1 cellular context compared by ENCODE assay signal in the genomic region with DNA sequence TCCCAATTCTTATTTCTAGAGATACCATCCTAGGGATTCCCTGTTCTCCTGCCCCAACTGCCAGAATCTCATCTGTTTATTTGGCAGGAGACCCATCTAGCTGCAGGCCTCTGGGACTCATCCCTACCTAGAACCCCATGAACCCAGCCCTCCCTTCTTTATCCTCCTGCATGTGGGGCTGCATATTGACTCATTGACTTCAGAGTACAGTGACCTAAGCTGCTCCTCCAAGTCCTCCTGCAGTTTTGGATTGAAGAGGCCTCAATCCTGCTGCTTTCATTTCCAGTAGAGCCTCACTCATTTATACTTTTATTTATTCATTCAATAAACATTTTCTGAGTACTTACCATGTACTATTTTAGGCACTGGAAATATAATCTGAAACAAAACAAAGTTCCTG.
TF ChIP-seq lines count a peak whose summit lies in the region.

No MANE protein-coding gene starts in this region.

TF ChIP-seq in IMR-90, 13 proteins besides CTCF, POLR2A, EP300 and RAD21 (continued from another document):
- TF ChIP-seq RCOR1 (IDR thresholded peaks at IDR 0.05; ENCODE audit: insufficient replicate concordance, low read length) (no peak), CEBPB (IDR thresholded peaks at IDR 0.05; ENCODE audit: low read depth, low read length) (no peak), MAZ (IDR thresholded peaks at IDR 0.05; ENCODE audit: borderline replicate concordance, low read depth, low read length) (no peak), SMC3 (IDR thresholded peaks at IDR 0.05; ENCODE audit: low read depth, low read length) (no peak), CHD1 (IDR thresholded peaks at IDR 0.05; ENCODE audit: low read depth, low read length) (no peak), FOS (IDR thresholded peaks at IDR 0.05; ENCODE audit: low read depth, low read length) (no peak), BHLHE40 (IDR thresholded peaks at IDR 0.05; ENCODE audit: low read depth, low read length) (no peak), NFE2L2 (IDR thresholded peaks at IDR 0.05; ENCODE audit: low read depth, low read length) (no peak), MAFK (IDR thresholded peaks at IDR 0.05; ENCODE audit: low read depth, low read length) (no peak), MXI1 (IDR thresholded peaks at IDR 0.05; ENCODE audit: borderline replicate concordance, low read depth, low read length) (no peak)
- TF ChIP-seq, protein P1, sequence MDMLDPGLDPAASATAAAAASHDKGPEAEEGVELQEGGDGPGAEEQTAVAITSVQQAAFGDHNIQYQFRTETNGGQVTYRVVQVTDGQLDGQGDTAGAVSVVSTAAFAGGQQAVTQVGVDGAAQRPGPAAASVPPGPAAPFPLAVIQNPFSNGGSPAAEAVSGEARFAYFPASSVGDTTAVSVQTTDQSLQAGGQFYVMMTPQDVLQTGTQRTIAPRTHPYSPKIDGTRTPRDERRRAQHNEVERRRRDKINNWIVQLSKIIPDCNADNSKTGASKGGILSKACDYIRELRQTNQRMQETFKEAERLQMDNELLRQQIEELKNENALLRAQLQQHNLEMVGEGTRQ (IDR thresholded peaks at IDR 0.05; ENCODE audit: low read depth, low read length) = no peak
- TF ChIP-seq, protein P2, sequence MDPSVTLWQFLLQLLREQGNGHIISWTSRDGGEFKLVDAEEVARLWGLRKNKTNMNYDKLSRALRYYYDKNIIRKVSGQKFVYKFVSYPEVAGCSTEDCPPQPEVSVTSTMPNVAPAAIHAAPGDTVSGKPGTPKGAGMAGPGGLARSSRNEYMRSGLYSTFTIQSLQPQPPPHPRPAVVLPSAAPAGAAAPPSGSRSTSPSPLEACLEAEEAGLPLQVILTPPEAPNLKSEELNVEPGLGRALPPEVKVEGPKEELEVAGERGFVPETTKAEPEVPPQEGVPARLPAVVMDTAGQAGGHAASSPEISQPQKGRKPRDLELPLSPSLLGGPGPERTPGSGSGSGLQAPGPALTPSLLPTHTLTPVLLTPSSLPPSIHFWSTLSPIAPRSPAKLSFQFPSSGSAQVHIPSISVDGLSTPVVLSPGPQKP (IDR thresholded peaks at IDR 0.05; ENCODE audit: borderline replicate concordance, low read depth, low read length) = no peak
